ENCODE assay signal across 10 cellular contexts in genomic region chr21:41417505-41417904, GRCh38. TPM values are rescaled to one million over a fixed set of nuclear protein-coding genes. Genes with fewer than 3 reads are reported as not detected.
DNase-seq lines count a peak whose midpoint lies in the region; ATAC-seq, FAIRE-seq and TF ChIP-seq lines count a peak whose summit lies in the region.
"Not testable (repeated sequence)": the region's sequence is repeated elsewhere in the genome, so short reads cannot be mapped to it uniquely, and the experiment has no call there.
"Had no signal": no experiment of that assay in that cellular context is flagged by ENCODE, and none has a peak within 500 bp of the region (broad histone marks: within the 10 kb centered on the region; RNA-seq: fewer than 3 reads in every experiment).

No MANE protein-coding gene starts in this region.

- TF ChIP-seq POLR2A in K562 (conservative IDR thresholded peaks at IDR 0.05); testis (IDR thresholded peaks at IDR 0.05): not testable (repeated sequence)

- not testable (repeated sequence) for H3K36me3 Mint-ChIP-seq in CD4-positive, alpha-beta T cell (ENCODE audit: low read depth); activated B cell treated with CpG ODN at 0.5 μM for 24 hours (ENCODE audit: low read depth); activated T-cell treated with anti-CD3 and anti-CD28 coated beads, Interleukin-2, amount 50 U/mL, for 72 hours (ENCODE audit: insufficient read depth in 2 of 2)
- peaks cover 0 to 23% (median 5%) of the 10 kb centered on the region in 5 donors for H3K36me3 Mint-ChIP-seq in naive thymus-derived CD4-positive, alpha-beta T cell

- intact Hi-C loops in CD4-positive, alpha-beta T cell (cut with DNase I, micrococcal nuclease); activated B cell treated with CpG ODN at 0.5 μM for 24 hours (cut with micrococcal nuclease); K562 (cut with micrococcal nuclease); naive thymus-derived CD4-positive, alpha-beta T cell (cut with micrococcal nuclease); testis (cut with DNase I; ENCODE audit: low total_unique reads): not testable (repeated sequence)

- DNase-seq in CD4-positive, alpha-beta T cell; activated B cell treated with CpG ODN at 0.5 μM for 24 hours; activated T-cell treated with anti-CD3 and anti-CD28 coated beads, Interleukin-2, amount 50 U/mL, for 72 hours; K562 (ENCODE audit: extremely low read depth in 1 of 4, low spot score in 3 of 4); naive thymus-derived CD4-positive, alpha-beta T cell: not testable (repeated sequence)
- DNase-seq in right atrium auricular region (ENCODE audit: low spot score) (peak; percentile 26), testis (peak; percentile 3)

- H3K9me3 Mint-ChIP-seq in CD4-positive, alpha-beta T cell, result peaks cover 15% of the 10 kb centered on the region
- H3K9me3 Mint-ChIP-seq in activated B cell treated with CpG ODN at 0.5 μM for 24 hours; activated T-cell treated with anti-CD3 and anti-CD28 coated beads, Interleukin-2, amount 50 U/mL, for 72 hours: not testable (repeated sequence)
- H3K9me3 Mint-ChIP-seq in naive thymus-derived CD4-positive, alpha-beta T cell, result peaks cover 1 to 32% (median 19%) of the 10 kb centered on the region in 11 donors

- not testable (repeated sequence) for TF ChIP-seq EP300 in K562 (IDR thresholded peaks at IDR 0.05; ENCODE audit: low read length)

- not testable (repeated sequence) for TF ChIP-seq RAD21 in K562 (CRISPR knock-in tag; conservative IDR thresholded peaks at IDR 0.05 in 1 of 2, IDR thresholded peaks at IDR 0.05 in 1 of 2)

- H4K20me1 ChIP-seq in K562 (replicated peaks; ENCODE audit: control insufficient read depth, insufficient read depth, low read length), result not testable (repeated sequence)

- TF ChIP-seq CTCF in CD4-positive, alpha-beta T cell (IDR thresholded peaks at IDR 0.05); HEK293 (tag by site-specific recombination; IDR thresholded peaks at IDR 0.05); activated B cell treated with CpG ODN at 0.5 μM for 24 hours (IDR thresholded peaks at IDR 0.05); K562 (IDR thresholded peaks at IDR 0.05 in 2 of 3, conservative IDR thresholded peaks at IDR 0.05 in 1 of 3; ENCODE audit: insufficient read depth in 2 of 3, low read depth in 1 of 3, low read length in 3 of 3); right atrium auricular region (IDR thresholded peaks at IDR 0.05); testis (IDR thresholded peaks at IDR 0.05): not testable (repeated sequence)

- POLR2A ChIA-PET in CD4-positive, alpha-beta T cell (lab: Charles Lee), result interaction anchor here (1.9 kb wide), 1 partner anchor 8 kb away, joined by 11 read pairs; the partner anchor contains the start of gene MX1
- POLR2A ChIA-PET in HEK293 (lab: Yijun Ruan, JAX); K562 (lab: Yijun Ruan, JAX): not testable (repeated sequence)
- POLR2A ChIA-PET in activated B cell treated with CpG ODN at 0.5 μM for 24 hours (lab: Charles Lee), result interaction anchor here (1.1 to 1.6 kb wide), 2 partner anchors 8 to 182 kb away, joined by 3 read pairs; no protein-coding TSS in a partner anchor
- POLR2A ChIA-PET in naive thymus-derived CD4-positive, alpha-beta T cell (lab: Charles Lee), result interaction anchor here (1.6 to 1.8 kb wide), 2 partner anchors 8 to 10 kb away, joined by 4 to 7 read pairs; partner anchors contain the start of gene MX1

- not testable (repeated sequence) for H3K4me3 ChIP-seq in HEK293 (ENCODE audit: low read depth, low read length); K562; right atrium auricular region; naive thymus-derived CD4-positive, alpha-beta T cell (ENCODE audit: low read length); testis

- not testable (repeated sequence) for H3K9me1 ChIP-seq in K562 (ENCODE audit: control insufficient read depth, insufficient read depth, low read length)

- peaks cover 21% of the 10 kb centered on the region for H3K4me1 Mint-ChIP-seq in CD4-positive, alpha-beta T cell (ENCODE audit: low read depth)
- peaks cover 36% of the 10 kb centered on the region for H3K4me1 Mint-ChIP-seq in activated B cell treated with CpG ODN at 0.5 μM for 24 hours
- peaks cover 14% of the 10 kb centered on the region for H3K4me1 Mint-ChIP-seq in activated T-cell treated with anti-CD3 and anti-CD28 coated beads, Interleukin-2, amount 50 U/mL, for 72 hours (ENCODE audit: low read depth)
- peaks cover 4 to 30% (median 24%) of the 10 kb centered on the region in 7 donors for H3K4me1 Mint-ChIP-seq in naive thymus-derived CD4-positive, alpha-beta T cell

- WGBS in K562 (ENCODE audit: insufficient coverage, low coverage, missing lambda C conversion rate), result 3% methylated on average over 2 of the region's 2 CpGs
- WGBS in testis, 2 donors, result 89 to 91% methylated on average over 2 of the region's 2 CpGs

- H3K4me2 ChIP-seq in K562 (ENCODE audit: insufficient read depth, low read length), result not testable (repeated sequence)

- in situ Hi-C loops in K562 (cut with MboI), result not testable (repeated sequence)

- H3K36me3 ChIP-seq in HEK293 (ENCODE audit: control insufficient read depth in 2 of 2, insufficient read depth in 1 of 2, low read length in 2 of 2); K562 (ENCODE audit: control insufficient read depth, insufficient read depth, low read length); right atrium auricular region; naive thymus-derived CD4-positive, alpha-beta T cell (ENCODE audit: control insufficient read depth in 2 of 3, insufficient read depth in 3 of 3, low read length in 3 of 3); testis (ENCODE audit: low read depth, missing control alignments): not testable (repeated sequence)

- not testable (repeated sequence) for H3K27me3 Mint-ChIP-seq in CD4-positive, alpha-beta T cell; activated B cell treated with CpG ODN at 0.5 μM for 24 hours; activated T-cell treated with anti-CD3 and anti-CD28 coated beads, Interleukin-2, amount 50 U/mL, for 72 hours (ENCODE audit: low read depth)
- H3K27me3 Mint-ChIP-seq in naive thymus-derived CD4-positive, alpha-beta T cell, result peaks cover 0 to 33% (median 0%) of the 10 kb centered on the region in 5 donors

- not testable (repeated sequence) for H3K27me3 ChIP-seq in CD4-positive, alpha-beta T cell (ENCODE audit: control insufficient read depth, insufficient read depth, low read length); K562 (ENCODE audit: control insufficient read depth in 2 of 2, insufficient read depth in 2 of 2, low read length in 2 of 2); right atrium auricular region; naive thymus-derived CD4-positive, alpha-beta T cell (ENCODE audit: control insufficient read depth in 2 of 2, insufficient read depth in 2 of 2, low read length in 2 of 2); testis

- H3K4me3 Mint-ChIP-seq in CD4-positive, alpha-beta T cell, result peak overlapping the region; percentile 14
- not testable (repeated sequence) for H3K4me3 Mint-ChIP-seq in activated B cell treated with CpG ODN at 0.5 μM for 24 hours; activated T-cell treated with anti-CD3 and anti-CD28 coated beads, Interleukin-2, amount 50 U/mL, for 72 hours; naive thymus-derived CD4-positive, alpha-beta T cell

- not testable (repeated sequence) for FAIRE-seq in K562 (lab: Jason Lieb, UNC)

- not testable (repeated sequence) for ATAC-seq in CD4-positive, alpha-beta T cell (ENCODE audit: poor library complexity); activated B cell treated with CpG ODN at 0.5 μM for 24 hours (ENCODE audit: low read depth); activated T-cell treated with anti-CD3 and anti-CD28 coated beads, Interleukin-2, amount 50 U/mL, for 72 hours (replicated peaks in 1 of 2); K562; naive thymus-derived CD4-positive, alpha-beta T cell

- H3K27ac ChIP-seq in CD4-positive, alpha-beta T cell (ENCODE audit: low read depth, low read length); HEK293 (ENCODE audit: extremely low read depth, low read depth, low read length); K562 (ENCODE audit: extremely low read depth, low read depth, low read length); right atrium auricular region; naive thymus-derived CD4-positive, alpha-beta T cell (ENCODE audit: low read depth, low read length); testis: not testable (repeated sequence)

- not testable (repeated sequence) for H3K9ac ChIP-seq in K562 (ENCODE audit: insufficient read depth in 1 of 2, low read depth in 2 of 2, low read length in 2 of 2)

- BruUV-seq in K562 (replicated peaks; lab: Mats Ljungman, UMichigan), result not testable (repeated sequence)

- H3K27ac Mint-ChIP-seq in CD4-positive, alpha-beta T cell, result peak overlapping the region; percentile 88
- peak overlapping the region; percentile 30 for H3K27ac Mint-ChIP-seq in activated B cell treated with CpG ODN at 0.5 μM for 24 hours
- peak overlapping the region; percentile 39 for H3K27ac Mint-ChIP-seq in activated T-cell treated with anti-CD3 and anti-CD28 coated beads, Interleukin-2, amount 50 U/mL, for 72 hours
- peak overlapping the region in 5 of 9 donors; percentile 4 to 98 (median 26) for H3K27ac Mint-ChIP-seq in naive thymus-derived CD4-positive, alpha-beta T cell

- not testable (repeated sequence) for H3K79me2 ChIP-seq in K562 (ENCODE audit: control insufficient read depth, insufficient read depth, low read length)

- H3K9me3 ChIP-seq in CD4-positive, alpha-beta T cell (ENCODE audit: control insufficient read depth, low read length); HEK293 (ENCODE audit: control insufficient read depth, insufficient read depth, low read depth, low read length); K562 (replicated peaks; ENCODE audit: control insufficient read depth, insufficient read depth, low read depth, low read length); right atrium auricular region; naive thymus-derived CD4-positive, alpha-beta T cell (ENCODE audit: control insufficient read depth in 2 of 3, low read length in 3 of 3); testis: not testable (repeated sequence)

- H3K4me1 ChIP-seq in HEK293 (ENCODE audit: control insufficient read depth, insufficient read depth, low read length); K562 (replicated peaks in 1 of 2; ENCODE audit: control insufficient read depth in 2 of 2, insufficient read depth in 2 of 2, low read length in 2 of 2); right atrium auricular region; naive thymus-derived CD4-positive, alpha-beta T cell (ENCODE audit: control insufficient read depth in 2 of 2, insufficient read depth in 2 of 2, low read length in 2 of 2); testis: not testable (repeated sequence)

- CTCF ChIA-PET in CD4-positive, alpha-beta T cell (lab: Charles Lee), result interaction anchor here (0.9 kb wide), 1 partner anchor 134 kb away, joined by 3 read pairs; no protein-coding TSS in a partner anchor
- CTCF ChIA-PET in HEK293 (lab: Yijun Ruan, JAX), result interaction anchor here (1.0 kb wide), 1 partner anchor 9 kb away, joined by 3 read pairs; the partner anchor contains the start of gene MX1
- CTCF ChIA-PET in activated B cell treated with CpG ODN at 0.5 μM for 24 hours (lab: Charles Lee), result interaction anchor here (1.4 kb wide), 1 partner anchor 135 kb away, joined by 3 read pairs; no protein-coding TSS in a partner anchor
- CTCF ChIA-PET in K562 (lab: Yijun Ruan, JAX; ENCODE audit: low intra/inter-chr PET ratio), result not testable (repeated sequence)
- CTCF ChIA-PET in naive thymus-derived CD4-positive, alpha-beta T cell (lab: Charles Lee), result interaction anchor here (0.6 to 1.7 kb wide), 2 partner anchors 134 to 394 kb away, joined by 3 to 6 read pairs; no protein-coding TSS in a partner anchor

- not testable (repeated sequence) for H2AFZ ChIP-seq in K562 (ENCODE audit: low read depth, low read length)

RNA-seq across cellular contexts. Expression of gene MX1, which starts 8.5 kb away (rescaled TPM):
- total RNA-seq in CD4-positive, alpha-beta T cell, result 10 to 100 TPM; 82.3 to 86.3 TPM
- total RNA-seq in activated B cell treated with CpG ODN at 0.5 μM for 24 hours (64.2 and 64.8 TPM in 2 replicates), K562 (2014; rRNA removed) (0.08 TPM in 1 of 2 replicates, not detected in the other), K562 (2014; rRNA removed; fragmentation: Illumina TruSeq; extraction: Trizol) (not detected in 2 replicates), K562 (2015; rRNA removed; fragmentation: Illumina TruSeq; extraction: Trizol) (0.07 TPM in 1 of 2 replicates, not detected in the other), K562 (2021) (0.51 and 0.78 TPM in 2 replicates), right atrium auricular region (1 to 10 TPM; 6.9 to 8.5 TPM), testis (10 to 100 TPM; 22.7 to 36.1 TPM)
- total RNA-seq in activated T-cell treated with anti-CD3 and anti-CD28 coated beads, Interleukin-2, amount 50 U/mL, for 72 hours, result 100 to 1,000 TPM in 1 of 2 donors, 10 to 100 TPM in 1; 65.2 to 154 TPM
- total RNA-seq in K562 (2011; cell fraction: chromatin; rRNA removed; ENCODE audit: low replicate concordance), result not detected in 2 replicates
- total RNA-seq in K562 (2011; cell fraction: nucleolus; rRNA removed), result not detected in 2 replicates
- total RNA-seq in K562 (2011; cell fraction: nucleoplasm; rRNA removed), result not detected in 2 replicates
- polyA plus RNA-seq in K562 (2011; rRNA removed) (0.07 TPM in 1 of 2 replicates, not detected in the other), K562 (2014; fragmentation: Illumina TruSeq; extraction: Trizol) (0.15 TPM in 1 of 2 replicates, not detected in the other), K562 (2014; fragmentation: Nextera tagmentation; extraction: Ambion mirVana) (not detected), K562 (2014; rRNA removed) (0.34 TPM in 1 of 2 replicates, not detected in the other), testis (ENCODE audit: insufficient read depth, low read depth, low replicate concordance) (18.0 TPM)
- polyA plus RNA-seq in K562 (2011; cell fraction: cytosol; rRNA removed), result not detected in 2 replicates
- polyA plus RNA-seq in K562 (2011; cell fraction: nucleus; rRNA removed), result 0.06 TPM in 1 of 2 replicates, not detected in the other
- polyA plus RNA-seq in K562 (2012), result 0.22 and 0.30 TPM in 2 replicates
- 0.14 TPM in 1 of 2 replicates, not detected in the other for polyA minus RNA-seq in K562 (2011; rRNA and poly(A)+ RNA removed)
- polyA minus RNA-seq in K562 (2011; cell fraction: cytosol; rRNA and poly(A)+ RNA removed), result not detected in 2 replicates
- polyA minus RNA-seq in K562 (2011; cell fraction: nucleus; rRNA and poly(A)+ RNA removed), result not detected in 2 replicates
- total RNA-seq in naive thymus-derived CD4-positive, alpha-beta T cell, result 100 to 1,000 TPM in 1 of 5 experiments, 10 to 100 TPM in 4; 67.6 to 384 (median 74.5) TPM
- 10 to 100 TPM; 50.2 to 79.8 TPM for polyA plus RNA-seq in naive thymus-derived CD4-positive, alpha-beta T cell
- total RNA-seq: G401 had no signal

RNA-seq across cellular contexts. Expression of gene MX2, which starts 55.7 kb away (rescaled TPM):
- total RNA-seq in CD4-positive, alpha-beta T cell, result 10 to 100 TPM; 77.8 to 87.1 TPM
- total RNA-seq in activated B cell treated with CpG ODN at 0.5 μM for 24 hours (32.6 and 34.4 TPM in 2 replicates), K562 (2014; rRNA removed) (0.36 and 1.1 TPM in 2 replicates), K562 (2014; rRNA removed; fragmentation: Illumina TruSeq; extraction: Trizol) (0.26 and 0.73 TPM in 2 replicates), K562 (2015; rRNA removed; fragmentation: Illumina TruSeq; extraction: Trizol) (0.57 and 0.58 TPM in 2 replicates), K562 (2021) (0.95 and 1.0 TPM in 2 replicates), right atrium auricular region (1 to 10 TPM; 5.5 to 5.9 TPM), testis (10 to 100 TPM; 10.1 to 12.8 TPM)
- total RNA-seq in activated T-cell treated with anti-CD3 and anti-CD28 coated beads, Interleukin-2, amount 50 U/mL, for 72 hours, result 10 to 100 TPM; 30.1 to 47.9 TPM
- 0.65 TPM in 1 of 2 replicates, not detected in the other for total RNA-seq in K562 (2011; cell fraction: chromatin; rRNA removed; ENCODE audit: low replicate concordance)
- 0.79 TPM in 1 of 2 replicates, not detected in the other for total RNA-seq in K562 (2011; cell fraction: nucleolus; rRNA removed)
- total RNA-seq in K562 (2011; cell fraction: nucleoplasm; rRNA removed), result not detected in 2 replicates
- polyA plus RNA-seq in K562 (2011; rRNA removed) (not detected in 2 replicates), K562 (2014; fragmentation: Illumina TruSeq; extraction: Trizol) (0.65 and 0.69 TPM in 2 replicates), K562 (2014; fragmentation: Nextera tagmentation; extraction: Ambion mirVana) (under 1 TPM; 0.10 to 0.18 TPM), K562 (2014; rRNA removed) (0.21 and 0.59 TPM in 2 replicates), testis (ENCODE audit: insufficient read depth, low read depth, low replicate concordance) (8.4 TPM)
- 0.03 TPM in 1 of 2 replicates, not detected in the other for polyA plus RNA-seq in K562 (2011; cell fraction: cytosol; rRNA removed)
- polyA plus RNA-seq in K562 (2011; cell fraction: nucleus; rRNA removed), result 0.04 TPM in 1 of 2 replicates, not detected in the other
- polyA plus RNA-seq in K562 (2012), result 0.56 and 2.1 TPM in 2 replicates
- not detected in 2 replicates for polyA minus RNA-seq in K562 (2011; rRNA and poly(A)+ RNA removed)
- not detected in 2 replicates for polyA minus RNA-seq in K562 (2011; cell fraction: cytosol; rRNA and poly(A)+ RNA removed)
- polyA minus RNA-seq in K562 (2011; cell fraction: nucleus; rRNA and poly(A)+ RNA removed), result not detected in 2 replicates
- total RNA-seq in naive thymus-derived CD4-positive, alpha-beta T cell, result 100 to 1,000 TPM in 3 of 5 experiments, 10 to 100 TPM in 2; 84.8 to 116 (median 100) TPM
- 10 to 100 TPM; 46.7 to 49.5 TPM for polyA plus RNA-seq in naive thymus-derived CD4-positive, alpha-beta T cell
- total RNA-seq: G401 had no signal
- polyA plus RNA-seq: A549 had no signal

Comparison
In these comparisons a context has a peak if more than half of its experiments do, and no peak if none do; other contexts are left out.
1. H3K27ac Mint-ChIP-seq: peak in every context shown above with its lines; median percentile 88 in CD4-positive, alpha-beta T cell; 39 in activated T-cell treated with anti-CD3 and anti-CD28 coated beads, Interleukin-2, amount 50 U/mL, for 72 hours; 30 in activated B cell treated with CpG ODN at 0.5 μM for 24 hours; 26 in naive thymus-derived CD4-positive, alpha-beta T cell.
2. RNA of gene MX1, which starts 8.5 kb away (total RNA-seq): 65.2 to 154 TPM in activated T-cell treated with anti-CD3 and anti-CD28 coated beads, Interleukin-2, amount 50 U/mL, for 72 hours, 82.3 to 86.3 TPM in CD4-positive, alpha-beta T cell, 67.6 to 384 TPM in naive thymus-derived CD4-positive, alpha-beta T cell, 64.2 to 64.8 TPM in activated B cell treated with CpG ODN at 0.5 μM for 24 hours, 22.7 to 36.1 TPM in testis and 6.9 to 8.5 TPM in right atrium auricular region; 0.07 to 0.78 TPM in K562; every median in the first group is over 4 times any median in the second.